In the genomic region with DNA sequence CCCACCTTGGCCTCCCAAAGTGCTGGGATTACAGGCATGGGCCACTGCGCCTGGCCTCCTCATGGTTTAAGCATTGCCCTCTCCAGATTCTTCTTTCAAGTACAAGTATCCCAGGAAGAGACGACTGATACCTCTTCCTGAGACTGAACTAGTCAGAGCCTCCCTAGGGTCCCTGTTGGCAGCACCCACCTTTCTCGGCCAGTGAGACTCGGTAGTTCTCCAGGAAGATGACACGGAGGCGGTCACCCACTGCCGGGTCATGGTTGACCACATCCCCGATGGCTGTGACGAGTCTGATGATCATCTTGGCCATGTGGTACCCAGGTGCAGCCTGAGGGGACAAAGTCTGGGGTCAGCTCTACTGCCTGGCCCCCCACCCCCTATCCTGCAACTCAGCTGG, we compare ENCODE assay signal across 17 cellular contexts. TPM values are rescaled to one million over a fixed set of nuclear protein-coding genes. Genes with fewer than 3 reads are reported as not detected.
"Had no signal": no experiment of that assay in that cellular context is flagged by ENCODE, and none has a peak within 500 bp of the region (broad histone marks: within the 10 kb centered on the region; RNA-seq: fewer than 3 reads in every experiment).

No MANE protein-coding gene starts in this region.

- H3K27ac ChIP-seq: ascending aorta, epithelial cell of prostate, SJCRH30, tibial nerve, WERI-Rb-1 had no signal

- H3K9me3 ChIP-seq: ascending aorta, SJCRH30, tibial nerve had no signal

- DNase-seq: activated CD4-positive, alpha-beta memory T cell treated with anti-CD3 and anti-CD28 coated beads, Interleukin-2, amount 10 ng/mL, durations not matched to agents 7 days and 5 days; activated gamma-delta T cell treated with Interleukin-2 at 50 U/mL for 16 hours; activated naive CD8-positive, alpha-beta T cell treated with anti-CD3 and anti-CD28 coated beads, Interleukin-2, amount 50 U/mL, for 24 hours; dermis blood vessel endothelial cell; midbrain; SJCRH30; stimulated activated CD4-positive, alpha-beta T cell treated with anti-CD3 and anti-CD28 coated beads, Interleukin-15, amount 100 ng/mL, for 24 hours; stimulated activated CD4-positive, alpha-beta T cell treated with anti-CD3 and anti-CD28 coated beads, Interleukin-4, amount 100 ng/mL, for 1 hour; stimulated activated naive CD4-positive, alpha-beta T cell treated with Interleukin-2 at 50 U/mL for 16 hours; substantia nigra; WERI-Rb-1 had no signal

- ATAC-seq: activated naive CD8-positive, alpha-beta T cell treated with anti-CD3 and anti-CD28 coated beads, Interleukin-2, amount 50 U/mL, for 24 hours; left lobe of liver had no signal

- H3K36me3 ChIP-seq: SJCRH30, WERI-Rb-1 had no signal

- H3K27ac Mint-ChIP-seq: activated naive CD8-positive, alpha-beta T cell treated with anti-CD3 and anti-CD28 coated beads, Interleukin-2, amount 50 U/mL, for 24 hours had no signal

- H3K4me1 Mint-ChIP-seq: activated naive CD8-positive, alpha-beta T cell treated with anti-CD3 and anti-CD28 coated beads, Interleukin-2, amount 50 U/mL, for 24 hours had no signal

- H3K9me3 Mint-ChIP-seq: activated CD4-positive, alpha-beta memory T cell treated with anti-CD3 and anti-CD28 coated beads, Interleukin-2, amount 10 ng/mL, durations not matched to agents 7 days and 5 days; activated naive CD8-positive, alpha-beta T cell treated with anti-CD3 and anti-CD28 coated beads, Interleukin-2, amount 50 U/mL, for 24 hours had no signal

- H3K4me1 ChIP-seq: ascending aorta had no signal

- H3K27me3 ChIP-seq: ascending aorta, SJCRH30, tibial nerve had no signal

- H3K4me3 ChIP-seq: ascending aorta, SJCRH30, tibial nerve had no signal

- H3K4me3 Mint-ChIP-seq: activated CD4-positive, alpha-beta memory T cell treated with anti-CD3 and anti-CD28 coated beads, Interleukin-2, amount 10 ng/mL, durations not matched to agents 7 days and 5 days; activated naive CD8-positive, alpha-beta T cell treated with anti-CD3 and anti-CD28 coated beads, Interleukin-2, amount 50 U/mL, for 24 hours had no signal

- H3K27me3 Mint-ChIP-seq: activated CD4-positive, alpha-beta memory T cell treated with anti-CD3 and anti-CD28 coated beads, Interleukin-2, amount 10 ng/mL, durations not matched to agents 7 days and 5 days; activated naive CD8-positive, alpha-beta T cell treated with anti-CD3 and anti-CD28 coated beads, Interleukin-2, amount 50 U/mL, for 24 hours had no signal

RNA-seq across cellular contexts. Expression of gene RASGRP2, which starts 7.2 kb away (rescaled TPM):
- total RNA-seq: bronchial epithelial cell had no signal

RNA-seq across cellular contexts. Expression of gene NRXN2, which starts 28.1 kb away (rescaled TPM):
- total RNA-seq: bronchial epithelial cell, dermis blood vessel endothelial cell, lung microvascular endothelial cell had no signal
